In genomic region chr15:69092159-69092558, GRCh38 we compare ENCODE assay signal across 14 cellular contexts.
DNase-seq lines count a peak whose midpoint lies in the region; ATAC-seq, FAIRE-seq and TF ChIP-seq lines count a peak whose summit lies in the region.
"Had no signal": no experiment of that assay in that cellular context is flagged by ENCODE, and none has a peak within 500 bp of the region (broad histone marks: within the 10 kb centered on the region; RNA-seq: fewer than 3 reads in every experiment).

No MANE protein-coding gene starts in this region.

- H3K79me2 ChIP-seq in H1 (ENCODE audit: control insufficient read depth in 1 of 2, insufficient read depth in 2 of 2, low read length in 2 of 2), result no peaks in the 10 kb centered on the region

- no peaks in the 10 kb centered on the region for H3K79me1 ChIP-seq in H1 (ENCODE audit: low read depth, low read length)

- no peak overlapping the region for H2AFZ ChIP-seq in H1 (ENCODE audit: low read length)

- H3K9ac ChIP-seq in H1 (replicated peaks in 1 of 4; ENCODE audit: extremely low read depth in 1 of 4, low read depth in 3 of 4, low read length in 3 of 4), result no peak overlapping the region

- no peak overlapping the region for H3K23ac ChIP-seq in H1 (ENCODE audit: insufficient read length)

- H2BK12ac ChIP-seq in H1 (ENCODE audit: low read depth, low read length), result peak overlapping the region; percentile 27; the same call in 1 of the 2 replicates

- TF ChIP-seq CTCF in HFF-Myc (IDR thresholded peaks at IDR 0.05; ENCODE audit: low read depth, low read length, missing control alignments) (no peak), H1 (IDR thresholded peaks at IDR 0.05; ENCODE audit: control extremely low read depth in 1 of 3, insufficient read depth in 1 of 3, low read depth in 1 of 3, low read length in 3 of 3) (no peak), omental fat pad (IDR thresholded peaks at IDR 0.05) (no peak), tibial artery (IDR thresholded peaks at IDR 0.05) (no peak)

- no peak overlapping the region for H4K8ac ChIP-seq in H1 (ENCODE audit: extremely low read depth, insufficient read depth, low read length)

- no peak for TF ChIP-seq POLR2A in H1 (IDR thresholded peaks at IDR 0.05; ENCODE audit: control extremely low read depth in 1 of 2, low read depth in 2 of 2, low read length in 2 of 2)

- no peak overlapping the region for H3K14ac ChIP-seq in H1 (ENCODE audit: insufficient read length)

- no peak overlapping the region for H2AK5ac ChIP-seq in H1 (ENCODE audit: low read depth, low read length)

- H3K9me3 ChIP-seq in SJSA1 (replicated peaks), result no peaks in the 10 kb centered on the region; the same call in 1 of the 2 replicates
- no peaks in the 10 kb centered on the region for H3K9me3 ChIP-seq in H1 (ENCODE audit: insufficient read depth in 2 of 2, low read depth in 1 of 2, low read length in 1 of 2)
- H3K9me3 ChIP-seq in tibial artery, result no peaks in the 10 kb centered on the region
- H3K9me3 ChIP-seq: ascending aorta had no signal

- H3K4me1 ChIP-seq in SJSA1 (replicated peaks) (peaks cover 33% of the 10 kb centered on the region), H1 (replicated peaks in 1 of 4; ENCODE audit: control insufficient read depth in 3 of 4, insufficient read depth in 4 of 4, low read length in 3 of 4) (peaks cover 34 to 62% (median 51%) of the 10 kb centered on the region in 4 experiments), tibial artery (peaks cover 0 to 7% (median 0%) of the 10 kb centered on the region in 4 donors)
- H3K4me1 ChIP-seq: ascending aorta had no signal

- H3K4ac ChIP-seq in H1 (replicated peaks; ENCODE audit: insufficient read length, low read depth, low read length), result peak overlapping the region; percentile 61

- TF ChIP-seq EP300 in H1 (IDR thresholded peaks at IDR 0.05; ENCODE audit: borderline replicate concordance in 1 of 2, low read depth in 2 of 2, low read length in 2 of 2), result no peak

- H3K23me2 ChIP-seq in H1 (ENCODE audit: low read depth, low read length), result peaks cover 12% of the 10 kb centered on the region; the same call in 1 of the 2 replicates

- H3K36me3 ChIP-seq in SJSA1, result no peaks in the 10 kb centered on the region
- H3K36me3 ChIP-seq in H1 (ENCODE audit: control insufficient read depth in 2 of 4, insufficient read depth in 4 of 4, low read length in 3 of 4), result no peaks in the 10 kb centered on the region
- no peaks in the 10 kb centered on the region for H3K36me3 ChIP-seq in tibial artery
- H3K36me3 ChIP-seq: ascending aorta had no signal

- POLR2A ChIA-PET in H1 (lab: Charles Lee; ENCODE audit: partially characterized antibody), result interaction anchor here (3.1 kb wide), 1 partner anchor 69 kb away, joined by 13 read pairs; the partner anchor contains the start of gene GLCE

- no peak overlapping the region for H2BK5ac ChIP-seq in H1 (ENCODE audit: low read depth, low read length)

- ATAC-seq in omental fat pad (ENCODE audit: low FRiP score) (peak; percentile 71), GM21515 (IDR thresholded peaks at IDR 0.05; ENCODE audit: unreplicated experiment) (no peak)
- ATAC-seq: CD8-positive, alpha-beta T cell had no signal

- H3K4me2 ChIP-seq in H1 (ENCODE audit: insufficient read depth in 1 of 2, low read depth in 2 of 2, low read length in 2 of 2), result no peak overlapping the region

- H2BK20ac ChIP-seq in H1 (ENCODE audit: low read length), result peak overlapping the region; percentile 77

- 94% methylated on average over 7 of the region's 7 CpGs; no CpG with 5 or more reads in 1 of the 2 experiments for WGBS in H1 (ENCODE audit: extremely low coverage in 1 of 2, insufficient coverage in 1 of 2, insufficient read length in 1 of 2, insufficient replicate concordance in 2 of 2, low coverage in 1 of 2, low lambda C conversion rate in 2 of 2, missing lambda C conversion rate in 1 of 2), 2 experiments

- H3K18ac ChIP-seq in H1 (ENCODE audit: extremely low read depth, low read length), result no peak overlapping the region; the same call in 1 of the 2 replicates

- no peak for FAIRE-seq in H1 (lab: Jason Lieb, UNC)

- H4K91ac ChIP-seq in H1 (replicated peaks; ENCODE audit: insufficient read length, low read length), result peak overlapping the region; percentile 39

- no peak overlapping the region for H4K5ac ChIP-seq in H1 (ENCODE audit: insufficient read length, low read depth, low read length)

- H3K4me3 ChIP-seq in HFF-Myc (replicated peaks; ENCODE audit: low read depth, low read length) (no peak overlapping the region), SJSA1 (no peak overlapping the region), H1 (ENCODE audit: extremely low read depth in 1 of 4, insufficient read depth in 2 of 4, low read depth in 3 of 4, low read length in 4 of 4) (no peak overlapping the region), tibial artery (no peak overlapping the region)
- H3K4me3 ChIP-seq: ascending aorta had no signal

- no peak overlapping the region for H3K56ac ChIP-seq in H1 (replicated peaks; ENCODE audit: insufficient read length, low read depth, low read length)

- no peak overlapping the region for H2BK15ac ChIP-seq in H1 (ENCODE audit: low read length)

- H3K27ac ChIP-seq in SJSA1 (no peak overlapping the region), H1 (ENCODE audit: low read depth, low read length) (no peak overlapping the region), tibial artery (no peak overlapping the region)
- H3K27ac ChIP-seq: ascending aorta had no signal

- CTCF ChIA-PET in H1 (lab: Charles Lee; ENCODE audit: partially characterized antibody), result interaction anchor here (1.2 kb wide), 2 partner anchors 14 to 303 kb away, joined by 3 read pairs; no protein-coding TSS in a partner anchor

- DNase-seq in HFF-Myc (ENCODE audit: extremely low read depth, low read depth) (peak; percentile 29), SJSA1 (ENCODE audit: low read depth in 1 of 2, low spot score in 2 of 2) (peak; percentile 57 to 88), H1 (ENCODE audit: low read depth in 1 of 2, low spot score in 2 of 2) (no peak), omental fat pad (ENCODE audit: low spot score) (no peak), tibial artery (no peak)
- DNase-seq in stimulated activated CD4-positive, alpha-beta T cell treated with anti-CD3 and anti-CD28 coated beads, Interleukin-1b, Interleukin-23, amount 100 ng/mL, for 48 hours, result no peak
- DNase-seq: activated CD4-positive, alpha-beta T cell treated with anti-CD3 and anti-CD28 coated beads for 1 hour; activated T-cell treated with anti-CD3 and anti-CD28 coated beads, Interleukin-2, amount 50 U/mL, for 48 hours; CD8-positive, alpha-beta T cell; NCI-H1048; NCI-H69; retina had no signal

- intact Hi-C loops in tibial artery (cut with DNase I; ENCODE audit: low total_unique reads), result no loop called here

- peak overlapping the region; percentile 63 for H2BK120ac ChIP-seq in H1 (replicated peaks; ENCODE audit: low read depth, low read length)

- TF ChIP-seq RAD21 in H1 (IDR thresholded peaks at IDR 0.05 in 1 of 2, conservative IDR thresholded peaks at IDR 0.05 in 1 of 2; ENCODE audit: low read depth in 2 of 2, low read length in 2 of 2), result no peak

- H4K20me1 ChIP-seq in H1 (replicated peaks in 1 of 2; ENCODE audit: control insufficient read depth in 1 of 2, insufficient read depth in 2 of 2, low read length in 2 of 2), result no peaks in the 10 kb centered on the region

- H3K27me3 ChIP-seq in SJSA1 (replicated peaks) (no peaks in the 10 kb centered on the region), H1 (replicated peaks in 1 of 4; ENCODE audit: control insufficient read depth in 3 of 4, extremely low read depth in 1 of 4, insufficient read depth in 3 of 4, low read length in 3 of 4) (peaks cover 0 to 4% (median 2%) of the 10 kb centered on the region in 4 experiments; a peak in 1 of 7 replicates), tibial artery (peaks cover 0 to 18% of the 10 kb centered on the region in 2 donors)
- H3K27me3 ChIP-seq: ascending aorta had no signal

TF ChIP-seq in H1, 55 proteins besides CTCF, POLR2A, EP300 and RAD21:
- no peak for TF ChIP-seq TAF7 (optimal IDR thresholded peaks at IDR 0.05; ENCODE audit: borderline replicate concordance, low read depth, low read length)
- TF ChIP-seq RBBP5 (IDR thresholded peaks at IDR 0.05; ENCODE audit: borderline replicate concordance, low read depth, low read length), result no peak

Comparison
In these comparisons a context has a peak if more than half of its experiments do, and no peak if none do; other contexts are left out.
1. DNase-seq: peak in HFF-Myc (single experiment) and SJSA1 (2 of 2); none in H1 (0 of 2), omental fat pad (single experiment), tibial artery (0 of 2) and stimulated activated CD4-positive, alpha-beta T cell treated with anti-CD3 and anti-CD28 coated beads, Interleukin-1b, Interleukin-23, amount 100 ng/mL, for 48 hours (single experiment).